In the genomic region with DNA sequence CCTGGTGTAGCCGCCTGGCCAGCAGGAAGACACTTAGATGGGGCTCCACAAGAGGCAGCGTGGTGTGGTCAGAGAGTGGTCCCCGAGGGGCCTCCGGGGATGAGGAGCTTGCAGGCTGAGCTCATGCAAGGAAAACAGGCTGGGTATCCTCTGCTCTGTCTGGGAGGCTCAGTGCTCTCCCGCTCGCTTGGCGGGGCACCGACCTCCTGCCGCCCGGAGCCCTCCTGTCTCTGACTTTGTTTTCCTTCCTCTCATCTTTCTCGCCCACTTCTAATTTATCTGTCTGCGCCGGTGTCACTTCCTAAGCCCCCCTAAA, we compare ENCODE assay signal across 23 cellular contexts. TPM values are rescaled to one million over a fixed set of nuclear protein-coding genes. Genes with fewer than 3 reads are reported as not detected.
"Had no signal": no experiment of that assay in that cellular context is flagged by ENCODE, and none has a peak within 500 bp of the region (broad histone marks: within the 10 kb centered on the region; RNA-seq: fewer than 3 reads in every experiment).

No MANE protein-coding gene starts in this region.

- H3K27me3 ChIP-seq: foreskin keratinocyte, vagina had no signal

- H3K36me3 Mint-ChIP-seq: activated CD8-positive, alpha-beta memory T cell treated with anti-CD3 and anti-CD28 coated beads, Interleukin-2, amount 10 ng/mL, durations not matched to agents 7 days and 5 days; activated naive CD8-positive, alpha-beta T cell treated with anti-CD3 and anti-CD28 coated beads for 36 hours; naive thymus-derived CD4-positive, alpha-beta T cell had no signal

- DNase-seq: activated CD4-positive, alpha-beta memory T cell treated with anti-CD3 and anti-CD28 coated beads, Interleukin-2, amount 10 ng/mL, durations not matched to agents 7 days and 5 days; activated CD4-positive, alpha-beta T cell treated with anti-CD3 and anti-CD28 coated beads for 48 hours; activated CD4-positive, CD25-positive, alpha-beta regulatory T cell; activated CD8-positive, alpha-beta memory T cell treated with anti-CD3 and anti-CD28 coated beads, Interleukin-2, amount 10 ng/mL, durations not matched to agents 7 days and 5 days; activated naive CD4-positive, alpha-beta T cell; activated naive CD8-positive, alpha-beta T cell treated with anti-CD3 and anti-CD28 coated beads for 36 hours; amygdala; effector memory CD8-positive, alpha-beta T cell; foreskin keratinocyte; kidney; mammary epithelial cell; mucosa of descending colon; naive thymus-derived CD4-positive, alpha-beta T cell; posterior cingulate gyrus; retina; stimulated activated naive CD8-positive, alpha-beta T cell treated with anti-CD3 and anti-CD28 coated beads, Interleukin-15, Interleukin-2, amounts not matched to agents 100 U/mL and 50 U/mL, for 24 hours; substantia nigra; T-helper 1 cell; T-helper 9 cell; tibial artery had no signal

- ATAC-seq: activated CD8-positive, alpha-beta memory T cell treated with anti-CD3 and anti-CD28 coated beads, Interleukin-2, amount 10 ng/mL, durations not matched to agents 7 days and 5 days; effector memory CD8-positive, alpha-beta T cell; foreskin keratinocyte; left lung; mucosa of descending colon; naive thymus-derived CD4-positive, alpha-beta T cell; stimulated activated naive CD8-positive, alpha-beta T cell treated with anti-CD3 and anti-CD28 coated beads, Interleukin-15, Interleukin-2, amounts not matched to agents 100 U/mL and 50 U/mL, for 24 hours had no signal

- H3K27ac ChIP-seq: foreskin keratinocyte, left lung, tibial artery, vagina had no signal

- H3K4me1 ChIP-seq: left lung, tibial artery, vagina had no signal

- H3K4me3 Mint-ChIP-seq: activated CD4-positive, alpha-beta memory T cell treated with anti-CD3 and anti-CD28 coated beads, Interleukin-2, amount 10 ng/mL, durations not matched to agents 7 days and 5 days; activated CD8-positive, alpha-beta memory T cell treated with anti-CD3 and anti-CD28 coated beads, Interleukin-2, amount 10 ng/mL, durations not matched to agents 7 days and 5 days; activated naive CD8-positive, alpha-beta T cell treated with anti-CD3 and anti-CD28 coated beads for 36 hours; effector memory CD8-positive, alpha-beta T cell; naive thymus-derived CD4-positive, alpha-beta T cell had no signal

- H3K9me3 Mint-ChIP-seq: activated CD4-positive, alpha-beta memory T cell treated with anti-CD3 and anti-CD28 coated beads, Interleukin-2, amount 10 ng/mL, durations not matched to agents 7 days and 5 days; activated naive CD8-positive, alpha-beta T cell treated with anti-CD3 and anti-CD28 coated beads for 36 hours; effector memory CD8-positive, alpha-beta T cell had no signal

- H3K36me3 ChIP-seq: left lung, tibial artery, vagina had no signal

- H3K27ac Mint-ChIP-seq: activated CD4-positive, alpha-beta memory T cell treated with anti-CD3 and anti-CD28 coated beads, Interleukin-2, amount 10 ng/mL, durations not matched to agents 7 days and 5 days; activated CD8-positive, alpha-beta memory T cell treated with anti-CD3 and anti-CD28 coated beads, Interleukin-2, amount 10 ng/mL, durations not matched to agents 7 days and 5 days; activated naive CD8-positive, alpha-beta T cell treated with anti-CD3 and anti-CD28 coated beads for 36 hours; effector memory CD8-positive, alpha-beta T cell; naive thymus-derived CD4-positive, alpha-beta T cell had no signal

- H3K4me1 Mint-ChIP-seq: activated CD4-positive, alpha-beta memory T cell treated with anti-CD3 and anti-CD28 coated beads, Interleukin-2, amount 10 ng/mL, durations not matched to agents 7 days and 5 days; activated CD8-positive, alpha-beta memory T cell treated with anti-CD3 and anti-CD28 coated beads, Interleukin-2, amount 10 ng/mL, durations not matched to agents 7 days and 5 days; activated naive CD8-positive, alpha-beta T cell treated with anti-CD3 and anti-CD28 coated beads for 36 hours had no signal

- H3K4me3 ChIP-seq: left lung, mucosa of descending colon, tibial artery, vagina had no signal

- H3K9me3 ChIP-seq: left lung, mucosa of descending colon, tibial artery, vagina had no signal

RNA-seq across cellular contexts. Expression of a gene that starts 31.3 kb away (rescaled TPM):
- total RNA-seq: activated CD4-positive, alpha-beta memory T cell treated with anti-CD3 and anti-CD28 coated beads, Interleukin-2, amount 10 ng/mL, durations not matched to agents 7 days and 5 days; activated CD8-positive, alpha-beta memory T cell treated with anti-CD3 and anti-CD28 coated beads, Interleukin-2, amount 10 ng/mL, durations not matched to agents 7 days and 5 days; activated naive CD8-positive, alpha-beta T cell treated with anti-CD3 and anti-CD28 coated beads for 36 hours; dermis microvascular lymphatic vessel endothelial cell; foreskin keratinocyte; kidney; mammary epithelial cell; naive thymus-derived CD4-positive, alpha-beta T cell had no signal
- polyA plus RNA-seq: foreskin keratinocyte; mammary epithelial cell; naive thymus-derived CD4-positive, alpha-beta T cell had no signal
